18 cellular contexts compared by ENCODE assay signal in genomic region chr12:89884917-89885316, GRCh38.
"Had no signal": no experiment of that assay in that cellular context is flagged by ENCODE, and none has a peak within 500 bp of the region (broad histone marks: within the 10 kb centered on the region; RNA-seq: fewer than 3 reads in every experiment).

No MANE protein-coding gene starts in this region.

- H3K27ac ChIP-seq: brain microvascular endothelial cell, dorsolateral prefrontal cortex, esophagus squamous epithelium, testis had no signal

- H3K27me3 ChIP-seq: brain microvascular endothelial cell, dorsolateral prefrontal cortex, esophagus squamous epithelium, testis had no signal

- H3K27me3 Mint-ChIP-seq: activated CD8-positive, alpha-beta memory T cell treated with anti-CD3 and anti-CD28 coated beads, Interleukin-2, amount 10 ng/mL, durations not matched to agents 7 days and 5 days; activated naive CD8-positive, alpha-beta T cell; activated T-cell treated with anti-CD3 and anti-CD28 coated beads, Interleukin-2, amount 50 U/mL, for 24 hours; naive B cell; stimulated activated naive CD8-positive, alpha-beta T cell treated with anti-CD3 and anti-CD28 coated beads, Interleukin-15, amount 100 ng/mL, for 72 hours had no signal

- ATAC-seq: activated CD4-positive, CD25-positive, alpha-beta regulatory T cell treated with anti-CD3 and anti-CD28 coated beads, Interleukin-2, amount 50 U/mL, for 24 hours; activated CD8-positive, alpha-beta memory T cell treated with anti-CD3 and anti-CD28 coated beads, Interleukin-2, amount 10 ng/mL, durations not matched to agents 7 days and 5 days; left colon; stimulated activated naive CD8-positive, alpha-beta T cell treated with anti-CD3 and anti-CD28 coated beads, Interleukin-15, amount 100 ng/mL, for 72 hours had no signal

- H3K9me3 Mint-ChIP-seq: naive B cell; stimulated activated naive CD8-positive, alpha-beta T cell treated with anti-CD3 and anti-CD28 coated beads, Interleukin-15, amount 100 ng/mL, for 72 hours had no signal

- H3K4me1 ChIP-seq: testis had no signal

- H3K36me3 Mint-ChIP-seq: naive B cell had no signal

- H3K36me3 ChIP-seq: brain microvascular endothelial cell, esophagus squamous epithelium had no signal

- H3K9me3 ChIP-seq: esophagus squamous epithelium, testis had no signal

- H3K4me3 ChIP-seq: dorsolateral prefrontal cortex, esophagus squamous epithelium, lung, testis had no signal

- DNase-seq: activated CD4-positive, alpha-beta T cell treated with anti-CD3 and anti-CD28 coated beads, Interleukin-2, amount 50 U/mL, for 48 hours; activated CD8-positive, alpha-beta memory T cell treated with anti-CD3 and anti-CD28 coated beads, Interleukin-2, amount 10 ng/mL, durations not matched to agents 7 days and 5 days; activated effector memory CD4-positive, alpha-beta T cell treated with Interleukin-2 at 50 U/mL for 16 hours; activated T-cell treated with anti-CD3 and anti-CD28 coated beads, Interleukin-2, amount 50 U/mL, for 24 hours; amygdala; brain microvascular endothelial cell; dorsolateral prefrontal cortex; esophagus squamous epithelium; head of caudate nucleus; left colon; naive B cell; stimulated activated CD4-positive, alpha-beta T cell treated with anti-CD3 and anti-CD28 coated beads, Interleukin-2, amount 100 ng/mL, for 48 hours; stimulated activated CD8-positive, alpha-beta memory T cell treated with anti-CD3 and anti-CD28 coated beads, Interleukin-4, amount 100 ng/mL, for 48 hours; stimulated activated naive CD8-positive, alpha-beta T cell treated with anti-CD3 and anti-CD28 coated beads, Interleukin-15, amount 100 ng/mL, for 72 hours; testis had no signal

- H3K4me3 Mint-ChIP-seq: activated CD8-positive, alpha-beta memory T cell treated with anti-CD3 and anti-CD28 coated beads, Interleukin-2, amount 10 ng/mL, durations not matched to agents 7 days and 5 days; activated naive CD8-positive, alpha-beta T cell; activated T-cell treated with anti-CD3 and anti-CD28 coated beads, Interleukin-2, amount 50 U/mL, for 24 hours; naive B cell; stimulated activated naive CD8-positive, alpha-beta T cell treated with anti-CD3 and anti-CD28 coated beads, Interleukin-15, amount 100 ng/mL, for 72 hours had no signal

- H3K27ac Mint-ChIP-seq: activated CD8-positive, alpha-beta memory T cell treated with anti-CD3 and anti-CD28 coated beads, Interleukin-2, amount 10 ng/mL, durations not matched to agents 7 days and 5 days; activated naive CD8-positive, alpha-beta T cell; activated T-cell treated with anti-CD3 and anti-CD28 coated beads, Interleukin-2, amount 50 U/mL, for 24 hours; stimulated activated naive CD8-positive, alpha-beta T cell treated with anti-CD3 and anti-CD28 coated beads, Interleukin-15, amount 100 ng/mL, for 72 hours had no signal
